In the genomic region with DNA sequence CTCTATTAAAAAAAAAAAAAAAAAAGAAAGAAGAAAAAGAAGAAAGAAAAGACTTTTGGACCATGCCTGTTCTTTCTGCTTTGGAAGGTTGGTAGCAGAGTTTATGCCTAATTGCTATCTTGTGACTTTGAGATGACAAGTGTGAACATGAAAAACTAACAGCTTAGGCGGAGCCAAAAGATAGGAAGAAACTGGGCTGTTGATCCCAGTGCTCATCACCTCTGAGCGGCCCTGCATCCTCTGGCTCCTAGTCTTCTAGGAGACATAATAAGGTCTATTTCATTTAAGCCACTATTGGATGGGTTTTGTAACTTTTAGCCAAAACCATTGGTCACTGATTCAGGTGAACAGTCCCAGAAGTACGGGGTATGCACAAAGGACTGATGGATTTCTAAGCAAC, we compare ENCODE assay signal across 15 cellular contexts. TPM values are rescaled to one million over a fixed set of nuclear protein-coding genes. Genes with fewer than 3 reads are reported as not detected.
A peak's percentile ranks its signal among the peaks of the same experiment; 100 is the strongest.
DNase-seq lines count a peak whose midpoint lies in the region; ATAC-seq and TF ChIP-seq lines count a peak whose summit lies in the region.
"Had no signal": no experiment of that assay in that cellular context is flagged by ENCODE, and none has a peak within 500 bp of the region (broad histone marks: within the 10 kb centered on the region; RNA-seq: fewer than 3 reads in every experiment).

No MANE protein-coding gene starts in this region.

- peaks cover 36% of the 10 kb centered on the region for H3K4me1 ChIP-seq in PC-9 (replicated peaks; ENCODE audit: insufficient read depth)

- no peaks in the 10 kb centered on the region for H3K9me3 ChIP-seq in PC-9 (ENCODE audit: insufficient read depth, low read depth)
- H3K9me3 ChIP-seq: SJCRH30 had no signal

- H3F3A ChIP-seq in PC-9 (ENCODE audit: insufficient read depth, low read depth) = peaks cover 24% of the 10 kb centered on the region

- no peaks in the 10 kb centered on the region for H3K36me3 ChIP-seq in PC-9 (ENCODE audit: low read depth)
- H3K36me3 ChIP-seq: SJCRH30 had no signal

- H3K79me2 ChIP-seq in PC-9 (ENCODE audit: low read depth) = no peaks in the 10 kb centered on the region

- no peaks in the 10 kb centered on the region for H3K27me3 ChIP-seq in PC-9 (ENCODE audit: insufficient read depth, low read depth)

- peak; percentile 55 to 87 for ATAC-seq in left cardiac atrium
- ATAC-seq in left ventricle myocardium superior = no peak

- H3K4me3 ChIP-seq in PC-9 = no peak overlapping the region
- H3K4me3 ChIP-seq: SJCRH30 had no signal

- intact Hi-C loops in left cardiac atrium (cut with DNase I) = no loop called here
- intact Hi-C loops in left ventricle myocardium superior (cut with micrococcal nuclease) = no loop called here
- intact Hi-C loops in PC-9 (cut with micrococcal nuclease; ENCODE audit: unreplicated experiment) = loop anchor here (2.0 kb wide), 1 partner anchor 34 kb away; a partner anchor contains a TSS

- no peaks in the 10 kb centered on the region for H3K9me2 ChIP-seq in PC-9 (ENCODE audit: insufficient read depth)

- TF ChIP-seq CTCF in PC-9 (conservative IDR thresholded peaks at IDR 0.05) = no peak

- H3K27ac ChIP-seq in PC-9 = peak overlapping the region; percentile 88
- peak overlapping the region; percentile 82 for H3K27ac ChIP-seq in epithelial cell of prostate
- H3K27ac ChIP-seq: SJCRH30 had no signal

- POLR2A ChIA-PET in PC-9 (lab: Charles Lee; ENCODE audit: unreplicated experiment) = no interaction called here

- no peak overlapping the region for H2AFZ ChIP-seq in PC-9

- no TSS peak for BruUV-seq in PC-9 (replicated peaks; lab: Mats Ljungman, UMichigan)

- no peaks in the 10 kb centered on the region for H4K20me1 ChIP-seq in PC-9 (ENCODE audit: insufficient read depth)

- H3K4me2 ChIP-seq in PC-9 = peak overlapping the region; percentile 66; the same call in 1 of the 2 replicates

- CTCF ChIA-PET in PC-9 (lab: Charles Lee) = interaction anchor here (0.7 kb wide), 1 partner anchor 31 kb away, joined by 3 read pairs; no protein-coding TSS in a partner anchor

- DNase-seq in left cardiac atrium (peak; percentile 30), left ventricle myocardium superior (no peak), PC-9 (no peak), epithelial cell of prostate (ENCODE audit: low read depth, low spot score) (no peak), NCI-H1092 treated with DMSO at 0.1 percent for 48 hours (lab: John Stamatoyannopoulos, UW) (no peak), KG1 (lab: John Stamatoyannopoulos, UW) (no peak), germinal center (ENCODE audit: low spot score) (no peak)
- DNase-seq: MV-4-11, NCI-H1694, NCI-H2081 treated with DMSO at 0.1 percent for 48 hours, NCI-H2171 treated with DMSO at 0.1 percent for 48 hours, NCI-H446, NCI-H526, RPMI8226, SJCRH30 had no signal

RNA-seq across cellular contexts. Expression of a gene that starts 34.4 kb away (rescaled TPM):
- total RNA-seq in left cardiac atrium (10 to 100 TPM; 71.5 to 92.9 TPM), left ventricle myocardium superior (64.4 TPM), PC-9 (2021) (81.9 and 90.6 TPM in 2 replicates)

RNA-seq across cellular contexts. Expression of a gene that starts 47.9 kb away (rescaled TPM):
- total RNA-seq in left cardiac atrium (1 to 10 TPM; 7.0 to 7.8 TPM), left ventricle myocardium superior (0.57 TPM), PC-9 (2021) (19.8 and 21.9 TPM in 2 replicates)

RNA-seq across cellular contexts. Expression of a gene that starts 57.9 kb away (rescaled TPM):
- total RNA-seq in left cardiac atrium (1 to 10 TPM; 5.6 to 6.6 TPM), left ventricle myocardium superior (4.0 TPM), PC-9 (2021) (6.6 and 12.1 TPM in 2 replicates)
